Comparison of ENCODE assay signal across 17 cellular contexts in the genomic region with DNA sequence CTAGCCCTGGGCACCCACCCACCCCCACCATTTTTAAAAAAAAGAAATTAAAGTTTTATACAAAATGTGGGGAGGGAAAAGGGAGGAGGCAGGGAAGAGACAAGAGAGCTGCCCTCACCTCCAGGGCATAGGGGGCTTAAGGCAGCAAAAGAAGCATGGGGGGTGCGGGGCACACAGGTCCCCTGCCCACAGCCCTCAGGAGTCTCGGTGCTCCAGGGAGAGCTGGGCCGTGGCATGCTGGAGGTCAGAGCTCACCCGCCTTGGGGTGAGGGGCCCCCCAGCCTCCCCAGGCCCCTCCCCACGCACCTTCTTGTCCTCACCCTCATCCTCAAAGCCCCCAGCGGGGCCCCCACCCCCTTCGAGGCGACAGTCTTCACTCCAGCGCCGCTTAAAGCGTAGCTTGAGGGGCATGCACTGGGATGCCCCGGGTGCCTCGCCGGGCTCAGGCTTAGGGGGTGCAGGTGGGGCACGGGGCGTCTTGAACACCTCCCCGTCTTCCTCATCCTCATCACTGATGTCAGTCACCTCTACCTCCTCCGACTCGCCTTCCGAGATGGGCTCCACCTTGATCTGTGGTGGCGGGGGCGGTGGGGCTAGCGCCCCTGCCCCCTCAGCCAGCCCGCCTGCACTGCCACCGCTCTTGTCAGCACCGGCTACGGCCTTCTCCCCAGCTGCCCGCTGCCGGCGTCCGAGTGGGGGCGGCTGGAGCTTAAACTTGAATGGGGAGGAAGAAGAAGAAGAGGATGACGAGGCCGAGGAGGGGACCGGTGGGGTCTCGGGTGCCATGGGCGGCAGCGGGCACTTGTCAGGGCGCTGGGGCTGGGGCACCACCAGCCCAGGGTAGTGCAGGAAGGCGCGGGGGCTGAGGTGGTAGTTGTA. TPM values are rescaled to one million over a fixed set of nuclear protein-coding genes. Genes with fewer than 3 reads are reported as not detected.
A peak's percentile ranks its signal among the peaks of the same experiment; 100 is the strongest.
DNase-seq lines count a peak whose midpoint lies in the region; ATAC-seq and TF ChIP-seq lines count a peak whose summit lies in the region.
"Had no signal": no experiment of that assay in that cellular context is flagged by ENCODE, and none has a peak within 500 bp of the region (broad histone marks: within the 10 kb centered on the region; RNA-seq: fewer than 3 reads in every experiment).

No MANE protein-coding gene starts in this region.

- no peak overlapping the region for H4K8ac ChIP-seq in trophoblast cell (ENCODE audit: low read depth, low read length)

- H3K27ac Mint-ChIP-seq in CD4-positive, alpha-beta T cell, result no peak overlapping the region

- no peak overlapping the region for H2BK5ac ChIP-seq in trophoblast cell (ENCODE audit: low read depth, low read length, poor library complexity)

- H3K4me1 Mint-ChIP-seq in CD4-positive, alpha-beta T cell (ENCODE audit: low read depth), result peaks cover 40% of the 10 kb centered on the region

- H3K14ac ChIP-seq in trophoblast cell (ENCODE audit: low read length), result no peak overlapping the region

- no peak for TF ChIP-seq CTCF in CD4-positive, alpha-beta T cell (IDR thresholded peaks at IDR 0.05)

- H3K4me3 Mint-ChIP-seq in CD4-positive, alpha-beta T cell, result peak overlapping the region; percentile 25
- H3K4me3 Mint-ChIP-seq: activated naive CD4-positive, alpha-beta T cell treated with anti-CD3 and anti-CD28 coated beads for 36 hours had no signal

- H3K27me3 Mint-ChIP-seq in CD4-positive, alpha-beta T cell, result no peaks in the 10 kb centered on the region

- no peak for DNase-seq in CD4-positive, alpha-beta T cell
- DNase-seq in H7 (peak; percentile 63), trophoblast cell (no peak), superior temporal gyrus (ENCODE audit: extremely low spot score) (no peak), aorta (no peak), NCI-H526 treated with DMSO at 0.1 percent for 48 hours (lab: John Stamatoyannopoulos, UW) (no peak)
- DNase-seq: activated CD4-positive, alpha-beta T cell treated with anti-CD3 and anti-CD28 coated beads for 4 hours; activated CD8-positive, alpha-beta memory T cell treated with anti-CD3 and anti-CD28 coated beads, Interleukin-2, amount 50 U/mL, for 48 hours; activated naive CD4-positive, alpha-beta T cell treated with anti-CD3 and anti-CD28 coated beads for 36 hours; DMS 273 treated with DMSO at 0.1 percent for 48 hours; NCI-H1092; NCI-H748 treated with DMSO at 0.1 percent for 48 hours; stimulated activated CD4-positive, alpha-beta T cell treated with anti-CD3 and anti-CD28 coated beads, Interleukin-2, amount 100 ng/mL, for 48 hours had no signal

- H3K9ac ChIP-seq in trophoblast cell (ENCODE audit: low read length), result no peak overlapping the region
- H3K9ac ChIP-seq: BLaER1, KMS-11 had no signal

- H3K9me3 Mint-ChIP-seq in CD4-positive, alpha-beta T cell, result no peaks in the 10 kb centered on the region
- H3K9me3 Mint-ChIP-seq: activated naive CD4-positive, alpha-beta T cell treated with anti-CD3 and anti-CD28 coated beads for 36 hours had no signal

- H4K91ac ChIP-seq in trophoblast cell (ENCODE audit: low read depth, low read length), result no peak overlapping the region

- no peak overlapping the region for H2AFZ ChIP-seq in trophoblast cell (ENCODE audit: insufficient read depth, low read length, poor library complexity)

- WGBS in trophoblast cell (ENCODE audit: extremely low coverage, insufficient coverage, insufficient read length), result no CpG with 5 or more reads among the region's 41 CpGs
- WGBS in aorta, 2 donors, result 79 to 80% methylated on average over 41 of the region's 41 CpGs

- ATAC-seq in CD4-positive, alpha-beta T cell (ENCODE audit: poor library complexity), result no peak
- no peak for ATAC-seq in aorta (ENCODE audit: low FRiP score)

- no peak overlapping the region for H4K12ac ChIP-seq in trophoblast cell (ENCODE audit: low read depth, low read length)

- no peak overlapping the region for H2AK5ac ChIP-seq in trophoblast cell (ENCODE audit: low read length)

- CTCF ChIA-PET in CD4-positive, alpha-beta T cell (lab: Charles Lee), result interaction anchor here (1.2 to 1.3 kb wide), 2 partner anchors 31 to 54 kb away, joined by 3 to 8 read pairs; a partner anchor contains a TSS

- no peak overlapping the region for H3K4ac ChIP-seq in trophoblast cell (ENCODE audit: low read depth, low read length)

- H3K27me3 ChIP-seq in CD4-positive, alpha-beta T cell (ENCODE audit: control insufficient read depth, insufficient read depth, low read length), result no peaks in the 10 kb centered on the region
- H3K27me3 ChIP-seq in H7 (ENCODE audit: control insufficient read depth, insufficient read depth, low read length) (no peaks in the 10 kb centered on the region), trophoblast cell (ENCODE audit: insufficient read depth, low read length) (no peaks in the 10 kb centered on the region), aorta (ENCODE audit: control insufficient read depth in 1 of 2, insufficient read depth in 2 of 2, low read length in 1 of 2) (no peaks in the 10 kb centered on the region)
- H3K27me3 ChIP-seq: BLaER1 had no signal

- H3K4me1 ChIP-seq in trophoblast cell (ENCODE audit: control insufficient read depth in 1 of 2, insufficient read depth in 2 of 2, low read length in 2 of 2) (peaks cover 27 to 30% of the 10 kb centered on the region in 2 experiments), aorta (ENCODE audit: control insufficient read depth in 1 of 2, insufficient read depth in 2 of 2, low read length in 2 of 2) (no peaks in the 10 kb centered on the region)

- peaks cover 16% of the 10 kb centered on the region for H3K36me3 Mint-ChIP-seq in CD4-positive, alpha-beta T cell (ENCODE audit: low read depth)

- no peak overlapping the region for H3K4me3 ChIP-seq in H7 (ENCODE audit: insufficient read depth, low read depth, low read length)
- no peak overlapping the region for H3K4me3 ChIP-seq in trophoblast cell (ENCODE audit: low read depth, low read length)
- no peak overlapping the region for H3K4me3 ChIP-seq in aorta (ENCODE audit: low read length in 2 of 2)
- H3K4me3 ChIP-seq: BLaER1, thoracic aorta had no signal

- peak overlapping the region; percentile 38 for H3K18ac ChIP-seq in trophoblast cell (ENCODE audit: low read length)

- H3K23ac ChIP-seq in trophoblast cell (ENCODE audit: low read length), result no peak overlapping the region

- H3K36me3 ChIP-seq in H7 (replicated peaks; ENCODE audit: control insufficient read depth, insufficient read depth, low read length), result peaks cover 3% of the 10 kb centered on the region
- peaks cover 37 to 41% of the 10 kb centered on the region in 2 experiments for H3K36me3 ChIP-seq in trophoblast cell (ENCODE audit: control insufficient read depth in 1 of 2, insufficient read depth in 2 of 2, low read length in 2 of 2)
- H3K36me3 ChIP-seq in aorta (ENCODE audit: control insufficient read depth in 1 of 2, insufficient read depth in 2 of 2, low read length in 1 of 2), result no peaks in the 10 kb centered on the region

- peaks cover 19% of the 10 kb centered on the region for H3K79me2 ChIP-seq in trophoblast cell (ENCODE audit: control insufficient read depth, insufficient read depth, low read length, poor library complexity)

- no peak overlapping the region for H3K27ac ChIP-seq in CD4-positive, alpha-beta T cell (ENCODE audit: low read depth, low read length)
- H3K27ac ChIP-seq in cingulate gyrus (ENCODE audit: low read depth, low read length) (peak overlapping the region; percentile 94), trophoblast cell (ENCODE audit: low read depth, low read length) (no peak overlapping the region), aorta (ENCODE audit: low read depth in 1 of 2, low read length in 2 of 2) (no peak overlapping the region)
- H3K27ac ChIP-seq: BLaER1, KMS-11 had no signal

- no peak overlapping the region for H2BK120ac ChIP-seq in trophoblast cell (ENCODE audit: insufficient read depth, low read length, poor library complexity)

- H2BK12ac ChIP-seq in trophoblast cell (ENCODE audit: low read length), result no peak overlapping the region

- no peaks in the 10 kb centered on the region for H3K9me3 ChIP-seq in CD4-positive, alpha-beta T cell (ENCODE audit: control insufficient read depth, low read length)
- no peaks in the 10 kb centered on the region for H3K9me3 ChIP-seq in trophoblast cell (ENCODE audit: insufficient read depth, low read depth, low read length)
- H3K9me3 ChIP-seq in aorta (ENCODE audit: control insufficient read depth, low read length), result no peaks in the 10 kb centered on the region
- H3K9me3 ChIP-seq: BLaER1, thoracic aorta had no signal

- intact Hi-C loops in CD4-positive, alpha-beta T cell (cut with DNase I, micrococcal nuclease), result no loop called here
- intact Hi-C loops in aorta (cut with DNase I), result loop anchor here in 1 of 2 donors (5.0 kb wide), 1 partner anchor 49 kb away; no protein-coding TSS in a partner anchor

- POLR2A ChIA-PET in CD4-positive, alpha-beta T cell (lab: Charles Lee), result no interaction called here

- peaks cover 18% of the 10 kb centered on the region for H3K79me1 ChIP-seq in trophoblast cell (ENCODE audit: low read length)

- H3K4me2 ChIP-seq in trophoblast cell (ENCODE audit: low read length), result no peak overlapping the region
- H3K4me2 ChIP-seq: BLaER1, KMS-11 had no signal

RNA-seq across cellular contexts. Expression of a gene that starts 6.1 kb away (rescaled TPM):
- total RNA-seq in CD4-positive, alpha-beta T cell, result 10 to 100 TPM; 13.6 to 13.9 TPM
- total RNA-seq in H7 (2014; rRNA removed; shearing (Covaris generic)), result 29.1 and 40.4 TPM in 2 replicates
- polyA plus RNA-seq in trophoblast cell (2013), result 77.6 and 78.9 TPM in 2 replicates
- total RNA-seq in aorta, result 10 to 100 TPM; 28.8 to 34.4 TPM
- 10 to 100 TPM; 36.1 to 40.7 TPM for polyA plus RNA-seq in aorta

RNA-seq across cellular contexts. Expression of a gene that starts 6.4 kb away (rescaled TPM):
- 100 to 1,000 TPM; 105 to 113 TPM for total RNA-seq in CD4-positive, alpha-beta T cell
- total RNA-seq in H7 (2014; rRNA removed; shearing (Covaris generic)), result 73.0 and 106 TPM in 2 replicates
- polyA plus RNA-seq in trophoblast cell (2013), result 49.3 and 50.2 TPM in 2 replicates
- 10 to 100 TPM; 74.9 to 99.5 TPM for total RNA-seq in aorta
- polyA plus RNA-seq in aorta, result 10 to 100 TPM; 19.7 to 44.2 TPM

RNA-seq across cellular contexts. Expression of a gene that starts 20.5 kb away (rescaled TPM):
- total RNA-seq in CD4-positive, alpha-beta T cell, result 100 to 1,000 TPM; 114 to 119 TPM
- total RNA-seq in H7 (2014; rRNA removed; shearing (Covaris generic)), result 16.1 and 20.1 TPM in 2 replicates
- 36.7 and 39.1 TPM in 2 replicates for polyA plus RNA-seq in trophoblast cell (2013)
- 100 to 1,000 TPM; 103 to 104 TPM for total RNA-seq in aorta
- polyA plus RNA-seq in aorta, result 10 to 100 TPM; 14.3 to 44.6 TPM

RNA-seq across cellular contexts. Expression of a gene that starts 28.4 kb away (rescaled TPM):
- total RNA-seq in CD4-positive, alpha-beta T cell, result 1 to 10 TPM; 5.0 to 6.2 TPM
- total RNA-seq in H7 (2014; rRNA removed; shearing (Covaris generic)), result 14.6 and 16.1 TPM in 2 replicates
- 6.7 and 6.9 TPM in 2 replicates for polyA plus RNA-seq in trophoblast cell (2013)
- total RNA-seq in aorta, result 10 to 100 TPM in 1 of 2 donors, 1 to 10 TPM in 1; 8.2 to 12.3 TPM
- 1 to 10 TPM; 2.6 to 2.8 TPM for polyA plus RNA-seq in aorta

RNA-seq across cellular contexts. Expression of a gene that starts 31.0 kb away (rescaled TPM):
- total RNA-seq in CD4-positive, alpha-beta T cell, result 100 to 1,000 TPM in 1 of 2 experiments, 10 to 100 TPM in 1; 96.5 to 103 TPM
- total RNA-seq in H7 (2014; rRNA removed; shearing (Covaris generic)), result 58.0 and 63.6 TPM in 2 replicates
- 44.2 and 47.8 TPM in 2 replicates for polyA plus RNA-seq in trophoblast cell (2013)
- 10 to 100 TPM; 16.4 to 19.6 TPM for total RNA-seq in aorta
- 10 to 100 TPM; 19.8 to 33.8 TPM for polyA plus RNA-seq in aorta
